Comparison of ENCODE assay signal across 1 cellular context in the genomic region with DNA sequence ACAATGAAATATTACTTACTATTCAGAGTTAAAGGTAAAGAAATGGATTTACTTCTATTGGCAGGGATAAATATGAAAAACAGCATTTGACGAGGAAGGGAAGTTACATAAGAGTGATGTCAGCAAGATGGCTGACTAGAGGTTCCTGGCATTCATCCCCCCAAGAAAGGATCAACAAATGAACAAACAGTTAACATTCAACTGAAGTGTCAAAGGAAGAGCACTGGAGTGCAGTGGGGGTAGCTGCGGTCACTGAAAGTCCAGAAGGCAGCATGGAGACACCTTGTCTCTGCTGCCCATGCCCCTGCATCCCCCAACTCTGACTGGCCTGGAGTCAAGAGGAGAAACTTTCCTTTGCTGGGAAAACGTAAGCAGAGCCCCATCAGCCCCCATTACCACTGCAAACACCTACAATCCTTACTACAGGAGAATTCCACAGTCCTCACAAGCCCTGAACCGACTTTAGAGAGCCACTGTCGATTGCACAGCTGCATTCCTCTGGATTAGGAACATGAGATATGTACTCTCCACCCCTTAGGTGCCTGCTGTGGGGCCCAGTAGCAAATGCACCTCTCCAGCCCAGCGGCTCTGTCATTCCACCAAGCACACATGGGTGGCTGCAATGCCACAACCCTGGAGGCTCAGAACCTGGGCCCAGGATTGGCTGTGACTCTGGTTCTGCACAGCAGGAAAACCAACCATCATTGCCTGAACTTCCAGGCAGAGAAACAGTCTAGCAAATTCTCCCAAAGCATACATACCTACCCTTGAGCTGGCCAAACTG.
TF ChIP-seq lines count a peak whose summit lies in the region.

No MANE protein-coding gene starts in this region.

TF ChIP-seq in HCT116, 20 proteins besides CTCF, POLR2A, EP300 and RAD21 (continued from another document):
- TF ChIP-seq, protein P1, sequence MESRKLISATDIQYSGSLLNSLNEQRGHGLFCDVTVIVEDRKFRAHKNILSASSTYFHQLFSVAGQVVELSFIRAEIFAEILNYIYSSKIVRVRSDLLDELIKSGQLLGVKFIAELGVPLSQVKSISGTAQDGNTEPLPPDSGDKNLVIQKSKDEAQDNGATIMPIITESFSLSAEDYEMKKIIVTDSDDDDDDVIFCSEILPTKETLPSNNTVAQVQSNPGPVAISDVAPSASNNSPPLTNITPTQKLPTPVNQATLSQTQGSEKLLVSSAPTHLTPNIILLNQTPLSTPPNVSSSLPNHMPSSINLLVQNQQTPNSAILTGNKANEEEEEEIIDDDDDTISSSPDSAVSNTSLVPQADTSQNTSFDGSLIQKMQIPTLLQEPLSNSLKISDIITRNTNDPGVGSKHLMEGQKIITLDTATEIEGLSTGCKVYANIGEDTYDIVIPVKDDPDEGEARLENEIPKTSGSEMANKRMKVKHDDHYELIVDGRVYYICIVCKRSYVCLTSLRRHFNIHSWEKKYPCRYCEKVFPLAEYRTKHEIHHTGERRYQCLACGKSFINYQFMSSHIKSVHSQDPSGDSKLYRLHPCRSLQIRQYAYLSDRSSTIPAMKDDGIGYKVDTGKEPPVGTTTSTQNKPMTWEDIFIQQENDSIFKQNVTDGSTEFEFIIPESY (IDR thresholded peaks at IDR 0.05; ENCODE audit: extremely low read depth, insufficient replicate concordance, low read length) = no peak
- TF ChIP-seq TCF7L2 (IDR thresholded peaks at IDR 0.05; ENCODE audit: borderline replicate concordance, extremely low read depth, insufficient read depth, insufficient read length) (no peak), SIN3A (IDR thresholded peaks at IDR 0.05; ENCODE audit: low read depth) (no peak), POLR2AphosphoS5 (IDR thresholded peaks at IDR 0.05; ENCODE audit: low read depth, low read length) (no peak)
